ENCODE assay signal across 23 cellular contexts in genomic region chr18:72999971-73000607, GRCh38.
"Had no signal": no experiment of that assay in that cellular context is flagged by ENCODE, and none has a peak within 500 bp of the region (broad histone marks: within the 10 kb centered on the region; RNA-seq: fewer than 3 reads in every experiment).

No MANE protein-coding gene starts in this region.

- H3K4me1 ChIP-seq: adrenal gland, SJSA1 had no signal

- ATAC-seq: activated T-cell treated with anti-CD3 and anti-CD28 coated beads, Interleukin-2, amount 50 U/mL, for 4 hours; K562; Right ventricle myocardium inferior; SK-N-SH treated with all-trans-retinoic acid at 6 μM for 48 hours; WTC11 had no signal

- FAIRE-seq: K562 had no signal

- DNase-seq: activated CD4-positive, alpha-beta T cell treated with anti-CD3 and anti-CD28 coated beads for 48 hours; activated CD4-positive, alpha-beta T cell treated with anti-CD3 and anti-CD28 coated beads, Interleukin-2, amount 50 U/mL, for 4 hours; activated CD4-positive, CD25-positive, alpha-beta regulatory T cell treated with anti-CD3 and anti-CD28 coated beads, Interleukin-2, amount 50 U/mL, for 72 hours; activated CD8-positive, alpha-beta memory T cell treated with anti-CD3 and anti-CD28 coated beads for 24 hours; activated gamma-delta T cell; activated naive CD4-positive, alpha-beta T cell treated with anti-CD3 and anti-CD28 coated beads, Interleukin-2, amount 10 ng/mL, durations not matched to agents 7 days and 5 days; activated naive CD8-positive, alpha-beta T cell treated with anti-CD3 and anti-CD28 coated beads for 36 hours; activated T-cell treated with anti-CD3 and anti-CD28 coated beads, Interleukin-2, amount 50 U/mL, for 4 hours; adrenal gland; anterior cingulate cortex; Karpas-422; NCI-H1105 treated with DMSO at 0.1 percent for 48 hours; NCI-H1436 treated with DMSO at 0.1 percent for 48 hours; NCI-H187; NCI-H2081; NCI-H446; NCI-H524; SW 1271 had no signal

- H3K36me3 ChIP-seq: adrenal gland, SJSA1 had no signal

- H3K27ac ChIP-seq: adrenal gland, SJSA1 had no signal

- H3K4me3 ChIP-seq: adrenal gland, K562, SJSA1 had no signal

- H3K9me3 ChIP-seq: adrenal gland, SJSA1 had no signal

- H3K27me3 ChIP-seq: adrenal gland, SJSA1 had no signal
